In the genomic region with DNA sequence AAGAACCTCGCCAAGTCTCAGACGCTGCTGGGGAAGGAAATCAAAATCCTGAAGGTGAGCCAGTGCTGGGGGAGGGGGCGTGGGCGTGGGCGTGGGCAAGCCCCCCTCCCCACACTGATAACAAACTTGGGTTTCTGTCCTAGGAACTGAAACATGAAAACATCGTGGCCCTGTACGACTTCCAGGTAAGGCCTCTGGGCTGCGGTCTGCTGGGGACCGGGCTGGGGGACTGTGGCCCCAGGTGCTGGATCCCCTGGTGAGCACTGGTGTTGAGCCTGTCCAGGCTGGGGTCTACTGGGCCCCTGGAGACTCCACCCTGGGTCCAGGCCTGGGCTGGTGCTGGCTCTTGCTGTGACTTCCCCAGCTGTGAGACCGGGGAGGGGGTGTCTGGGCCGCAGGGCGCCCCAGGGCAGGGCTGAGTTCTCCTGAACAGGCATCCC, we compare ENCODE assay signal across 8 cellular contexts. TPM values are rescaled to one million over a fixed set of nuclear protein-coding genes. Genes with fewer than 3 reads are reported as not detected.
DNase-seq lines count a peak whose midpoint lies in the region; ATAC-seq and TF ChIP-seq lines count a peak whose summit lies in the region.

No MANE protein-coding gene starts in this region.

- ATAC-seq in HG02840 (IDR thresholded peaks at IDR 0.05; ENCODE audit: low FRiP score, unreplicated experiment) (peak; percentile 18), GM18873 (IDR thresholded peaks at IDR 0.05; ENCODE audit: low FRiP score, unreplicated experiment) (no peak)

- no peaks in the 10 kb centered on the region for H3K27me3 Mint-ChIP-seq in activated CD4-positive, alpha-beta T cell treated with anti-CD3 and anti-CD28 coated beads, Interleukin-2, amount 10 ng/mL, durations not matched to agents 24 days and 14 days
- H3K27me3 Mint-ChIP-seq in glutamatergic neuron (ENCODE audit: unreplicated experiment) = peaks cover 10% of the 10 kb centered on the region

- peak overlapping the region; percentile 87 for H3K4me3 Mint-ChIP-seq in activated CD4-positive, alpha-beta T cell treated with anti-CD3 and anti-CD28 coated beads, Interleukin-2, amount 10 ng/mL, durations not matched to agents 24 days and 14 days
- peak overlapping the region; percentile 87 for H3K4me3 Mint-ChIP-seq in glutamatergic neuron (ENCODE audit: unreplicated experiment)

- TF ChIP-seq CTCF in glutamatergic neuron (IDR thresholded peaks at IDR 0.05; ENCODE audit: partially characterized antibody, unreplicated experiment) = no peak

- peak; percentile 8 for DNase-seq in G401 (ENCODE audit: low spot score)
- no peak for DNase-seq in activated CD4-positive, alpha-beta T cell treated with anti-CD3 and anti-CD28 coated beads, Interleukin-2, amount 10 ng/mL, durations not matched to agents 24 days and 14 days
- no peak for DNase-seq in glutamatergic neuron
- peak; percentile 14 to 28 for DNase-seq in stimulated activated CD4-positive, alpha-beta T cell treated with anti-CD3 and anti-CD28 coated beads, Interleukin-4, amount 100 ng/mL, for 4 hours
- no peak for DNase-seq in A172 (ENCODE audit: low spot score)
- no peak for DNase-seq in NCI-H2171 (lab: John Stamatoyannopoulos, UW)

- in situ Hi-C loops in G401 (cut with HindIII; ENCODE audit: low sequenced_read_pairs) = no loop called here

- H3K9me3 Mint-ChIP-seq in activated CD4-positive, alpha-beta T cell treated with anti-CD3 and anti-CD28 coated beads, Interleukin-2, amount 10 ng/mL, durations not matched to agents 24 days and 14 days = no peaks in the 10 kb centered on the region
- peaks cover 8% of the 10 kb centered on the region for H3K9me3 Mint-ChIP-seq in glutamatergic neuron (ENCODE audit: unreplicated experiment)

- intact Hi-C loops in activated CD4-positive, alpha-beta T cell treated with anti-CD3 and anti-CD28 coated beads, Interleukin-2, amount 10 ng/mL, durations not matched to agents 24 days and 14 days (cut with micrococcal nuclease) = loop anchor here (1.0 kb wide), 1 partner anchor 54 kb away; the partner anchor contains the start of gene EP400

- no peaks in the 10 kb centered on the region for H3K36me3 Mint-ChIP-seq in activated CD4-positive, alpha-beta T cell treated with anti-CD3 and anti-CD28 coated beads, Interleukin-2, amount 10 ng/mL, durations not matched to agents 24 days and 14 days (ENCODE audit: low read depth)
- H3K36me3 Mint-ChIP-seq in glutamatergic neuron (ENCODE audit: unreplicated experiment) = no peaks in the 10 kb centered on the region

- H3K4me1 Mint-ChIP-seq in activated CD4-positive, alpha-beta T cell treated with anti-CD3 and anti-CD28 coated beads, Interleukin-2, amount 10 ng/mL, durations not matched to agents 24 days and 14 days = peaks cover 8% of the 10 kb centered on the region
- peaks cover 13% of the 10 kb centered on the region for H3K4me1 Mint-ChIP-seq in glutamatergic neuron (ENCODE audit: low read depth, unreplicated experiment)

- H3K27ac Mint-ChIP-seq in activated CD4-positive, alpha-beta T cell treated with anti-CD3 and anti-CD28 coated beads, Interleukin-2, amount 10 ng/mL, durations not matched to agents 24 days and 14 days = peak overlapping the region; percentile 80
- H3K27ac Mint-ChIP-seq in glutamatergic neuron (ENCODE audit: unreplicated experiment) = peak overlapping the region; percentile 88

RNA-seq across cellular contexts. Expression of gene ULK1, which starts 1.2 kb away (rescaled TPM):
- 2.3 and 11.1 TPM in 2 replicates for total RNA-seq in G401 (2014; rRNA removed; shearing (Covaris generic))
- 25.3 and 25.7 TPM in 2 replicates for total RNA-seq in activated CD4-positive, alpha-beta T cell treated with anti-CD3 and anti-CD28 coated beads, Interleukin-2, amount 10 ng/mL, durations not matched to agents 24 days and 14 days
- total RNA-seq in glutamatergic neuron (ENCODE audit: unreplicated experiment) = 168 TPM
- total RNA-seq in A172 (2014; rRNA removed; shearing (Covaris generic)) = 6.9 and 8.0 TPM in 2 replicates

RNA-seq across cellular contexts. Expression of gene PUS1, which starts 33.4 kb away (rescaled TPM):
- total RNA-seq in G401 (2014; rRNA removed; shearing (Covaris generic)) = 44.6 and 61.3 TPM in 2 replicates
- total RNA-seq in activated CD4-positive, alpha-beta T cell treated with anti-CD3 and anti-CD28 coated beads, Interleukin-2, amount 10 ng/mL, durations not matched to agents 24 days and 14 days = 91.6 and 97.0 TPM in 2 replicates
- 28.1 TPM for total RNA-seq in glutamatergic neuron (ENCODE audit: unreplicated experiment)
- 13.6 and 17.5 TPM in 2 replicates for total RNA-seq in A172 (2014; rRNA removed; shearing (Covaris generic))

RNA-seq across cellular contexts. Expression of gene EP400, which starts 54.1 kb away (rescaled TPM):
- 5.2 and 5.5 TPM in 2 replicates for total RNA-seq in G401 (2014; rRNA removed; shearing (Covaris generic))
- 66.2 and 66.5 TPM in 2 replicates for total RNA-seq in activated CD4-positive, alpha-beta T cell treated with anti-CD3 and anti-CD28 coated beads, Interleukin-2, amount 10 ng/mL, durations not matched to agents 24 days and 14 days
- total RNA-seq in glutamatergic neuron (ENCODE audit: unreplicated experiment) = 85.8 TPM
- 6.6 and 6.8 TPM in 2 replicates for total RNA-seq in A172 (2014; rRNA removed; shearing (Covaris generic))

Comparison
In these comparisons a context has a peak if more than half of its experiments do, and no peak if none do; other contexts are left out.
1. DNase-seq: peak in G401 (single experiment) and stimulated activated CD4-positive, alpha-beta T cell treated with anti-CD3 and anti-CD28 coated beads, Interleukin-4, amount 100 ng/mL, for 4 hours (2 of 2); none in activated CD4-positive, alpha-beta T cell treated with anti-CD3 and anti-CD28 coated beads, Interleukin-2, amount 10 ng/mL, durations not matched to agents 24 days and 14 days (single experiment), glutamatergic neuron (single experiment), A172 (single experiment) and NCI-H2171 (single experiment).